In genomic region chr15:67103021-67103420, GRCh38 we compare ENCODE assay signal across 22 cellular contexts. TPM values are rescaled to one million over a fixed set of nuclear protein-coding genes. Genes with fewer than 3 reads are reported as not detected.
A peak's percentile ranks its signal among the peaks of the same experiment; 100 is the strongest.
DNase-seq lines count a peak whose midpoint lies in the region; ATAC-seq and TF ChIP-seq lines count a peak whose summit lies in the region.
"Had no signal": no experiment of that assay in that cellular context is flagged by ENCODE, and none has a peak within 500 bp of the region (broad histone marks: within the 10 kb centered on the region; RNA-seq: fewer than 3 reads in every experiment).

No MANE protein-coding gene starts in this region.

- TF ChIP-seq CTCF in breast epithelium (IDR thresholded peaks at IDR 0.05) (no peak), mammary epithelial cell (conservative IDR thresholded peaks at IDR 0.05 in 1 of 2, IDR thresholded peaks at IDR 0.05 in 1 of 2; ENCODE audit: extremely low read depth in 1 of 2, insufficient read depth in 1 of 2, low read depth in 1 of 2, low read length in 2 of 2) (no peak), OCI-LY7 (conservative IDR thresholded peaks at IDR 0.05; ENCODE audit: low read length) (no peak), esophagus squamous epithelium (IDR thresholded peaks at IDR 0.05) (no peak), type B pancreatic cell (conservative IDR thresholded peaks at IDR 0.05) (no peak)

- peaks cover 78% of the 10 kb centered on the region for H3K79me2 ChIP-seq in mammary epithelial cell (ENCODE audit: insufficient read depth, low read length)
- H3K79me2 ChIP-seq in OCI-LY7 (ENCODE audit: insufficient read depth, low read depth, low read length): peaks cover 77% of the 10 kb centered on the region

- BruUV-seq in mammary epithelial cell (replicated peaks; lab: Mats Ljungman, UMichigan) (no TSS peak), OCI-LY7 (replicated peaks; lab: Mats Ljungman, UMichigan) (no TSS peak)

- H3K36me3 ChIP-seq in breast epithelium: no peaks in the 10 kb centered on the region
- no peaks in the 10 kb centered on the region for H3K36me3 ChIP-seq in mammary epithelial cell (ENCODE audit: insufficient read depth, low read length)
- H3K36me3 ChIP-seq in OCI-LY7 (ENCODE audit: insufficient read depth, low read length): peaks cover 40% of the 10 kb centered on the region; the same call in 1 of the 2 replicates
- H3K36me3 ChIP-seq in esophagus squamous epithelium: no peaks in the 10 kb centered on the region
- H3K36me3 ChIP-seq: lower lobe of right lung, prostate gland, tibial nerve had no signal

- H3K27ac Mint-ChIP-seq in type B pancreatic cell: peak overlapping the region; percentile 48
- H3K27ac Mint-ChIP-seq: dendritic cell treated with granulocyte-macrophage colony-stimulating factor and Interleukin-4, amounts not matched to agents 40 ng/mL and 50 ng/mL, for 4 days had no signal

- ATAC-seq in GM18505 (IDR thresholded peaks at IDR 0.05; ENCODE audit: unreplicated experiment): no peak
- ATAC-seq: lower lobe of right lung had no signal

- no peak overlapping the region for H3K4me3 ChIP-seq in breast epithelium
- no peak overlapping the region for H3K4me3 ChIP-seq in mammary epithelial cell (replicated peaks in 1 of 3; ENCODE audit: insufficient read depth in 1 of 3, low read depth in 2 of 3, low read length in 3 of 3)
- H3K4me3 ChIP-seq in OCI-LY7 (ENCODE audit: low read depth, low read length, poor library complexity, severe bottlenecking): no peak overlapping the region
- H3K4me3 ChIP-seq in esophagus squamous epithelium: no peak overlapping the region
- H3K4me3 ChIP-seq: lower lobe of right lung, prostate gland, tibial nerve had no signal

- H2AFZ ChIP-seq in mammary epithelial cell (ENCODE audit: low read depth, low read length) (no peak overlapping the region), OCI-LY7 (ENCODE audit: low read length) (no peak overlapping the region)

- H3K9me3 ChIP-seq in breast epithelium: no peaks in the 10 kb centered on the region
- no peaks in the 10 kb centered on the region for H3K9me3 ChIP-seq in mammary epithelial cell (replicated peaks; ENCODE audit: insufficient read depth, low read length)
- no peaks in the 10 kb centered on the region for H3K9me3 ChIP-seq in OCI-LY7 (ENCODE audit: low read length)
- H3K9me3 ChIP-seq in esophagus squamous epithelium: no peaks in the 10 kb centered on the region
- H3K9me3 ChIP-seq: lower lobe of right lung, prostate gland, tibial nerve had no signal

- H3K9ac ChIP-seq in mammary epithelial cell (ENCODE audit: insufficient read depth, low read length): no peak overlapping the region

- no peak overlapping the region for H3K4me3 Mint-ChIP-seq in type B pancreatic cell
- H3K4me3 Mint-ChIP-seq: dendritic cell treated with granulocyte-macrophage colony-stimulating factor and Interleukin-4, amounts not matched to agents 40 ng/mL and 50 ng/mL, for 4 days had no signal

- intact Hi-C loops in breast epithelium (cut with DNase I; ENCODE audit: low total_unique reads) (no loop called here), mammary epithelial cell (cut with micrococcal nuclease) (no loop called here), OCI-LY7 (cut with micrococcal nuclease; ENCODE audit: unreplicated experiment) (no loop called here), esophagus squamous epithelium (cut with DNase I) (no loop called here)

- H3K27me3 ChIP-seq in breast epithelium (no peaks in the 10 kb centered on the region), mammary epithelial cell (ENCODE audit: insufficient read depth, low read length) (no peaks in the 10 kb centered on the region), esophagus squamous epithelium (no peaks in the 10 kb centered on the region)
- H3K27me3 ChIP-seq: tibial nerve had no signal

- no peaks in the 10 kb centered on the region for H3K9me3 Mint-ChIP-seq in type B pancreatic cell
- H3K9me3 Mint-ChIP-seq: activated naive CD4-positive, alpha-beta T cell treated with anti-CD3 and anti-CD28 coated beads, Interleukin-2, amount 50 U/mL, for 24 hours; CD8-positive, alpha-beta T cell; dendritic cell treated with granulocyte-macrophage colony-stimulating factor and Interleukin-4, amounts not matched to agents 40 ng/mL and 50 ng/mL, for 4 days; immature natural killer cell; naive thymus-derived CD8-positive, alpha-beta T cell had no signal

- dilution Hi-C loops in mammary epithelial cell (cut with HindIII; ENCODE audit: low sequenced_read_pairs): no loop called here

- POLR2A ChIA-PET in OCI-LY7 (lab: Charles Lee): interaction anchor here (0.6 to 4.1 kb wide), 6 partner anchors 8 to 1088 kb away, joined by 3 to 29 read pairs (median 4); no protein-coding TSS in a partner anchor

- H3K4me1 ChIP-seq in breast epithelium: peaks cover 12 to 35% of the 10 kb centered on the region in 2 donors
- peaks cover 61% of the 10 kb centered on the region for H3K4me1 ChIP-seq in mammary epithelial cell (ENCODE audit: insufficient read depth, low read length)
- H3K4me1 ChIP-seq in OCI-LY7 (ENCODE audit: insufficient read depth, low read length, poor library complexity, severe bottlenecking): peaks cover 99% of the 10 kb centered on the region
- H3K4me1 ChIP-seq in esophagus squamous epithelium: peaks cover 76 to 100% (median 84%) of the 10 kb centered on the region in 3 donors

- no peaks in the 10 kb centered on the region for H3K27me3 Mint-ChIP-seq in type B pancreatic cell
- H3K27me3 Mint-ChIP-seq: activated naive CD4-positive, alpha-beta T cell treated with anti-CD3 and anti-CD28 coated beads, Interleukin-2, amount 50 U/mL, for 24 hours; naive thymus-derived CD8-positive, alpha-beta T cell had no signal

- no peak for TF ChIP-seq POLR2A in breast epithelium (IDR thresholded peaks at IDR 0.05)
- no peak for TF ChIP-seq POLR2A in esophagus squamous epithelium (IDR thresholded peaks at IDR 0.05)
- no peak for TF ChIP-seq POLR2A in GM18505 (IDR thresholded peaks at IDR 0.05; ENCODE audit: borderline replicate concordance, extremely low read depth, insufficient read depth, insufficient read length)

- H3K36me3 Mint-ChIP-seq in type B pancreatic cell: peaks cover 2% of the 10 kb centered on the region
- H3K36me3 Mint-ChIP-seq: CD8-positive, alpha-beta T cell; naive thymus-derived CD8-positive, alpha-beta T cell had no signal

- peak overlapping the region; percentile 17 to 93 for H3K27ac ChIP-seq in breast epithelium
- H3K27ac ChIP-seq in mammary epithelial cell (ENCODE audit: insufficient read depth, low read depth, low read length): no peak overlapping the region
- H3K27ac ChIP-seq in OCI-LY7 (ENCODE audit: low read depth, low read length, poor library complexity, severe bottlenecking): no peak overlapping the region
- peak overlapping the region; percentile 90 to 96 (median 94) for H3K27ac ChIP-seq in esophagus squamous epithelium
- H3K27ac ChIP-seq: lower lobe of right lung, prostate gland had no signal

- peaks cover 61% of the 10 kb centered on the region for H3K4me1 Mint-ChIP-seq in type B pancreatic cell (ENCODE audit: unreplicated experiment)

- H3K4me2 ChIP-seq in mammary epithelial cell (ENCODE audit: insufficient read depth, low read depth, low read length) (no peak overlapping the region), OCI-LY7 (ENCODE audit: low read length) (peak overlapping the region; percentile 94)

- CTCF ChIA-PET in mammary epithelial cell (lab: Charles Lee; ENCODE audit: low non-redundant PET): no interaction called here
- CTCF ChIA-PET in OCI-LY7 (lab: Charles Lee; ENCODE audit: unreplicated experiment): interaction anchor here (1.0 kb wide), 1 partner anchor 17 kb away, joined by 3 read pairs; no protein-coding TSS in a partner anchor

- WGBS in mammary epithelial cell (ENCODE audit: low coverage, missing lambda C conversion rate): 98% methylated on average over 4 of the region's 4 CpGs
- 88 to 93% methylated on average over 4 of the region's 4 CpGs for WGBS in esophagus squamous epithelium, 2 donors

- no peaks in the 10 kb centered on the region for H4K20me1 ChIP-seq in mammary epithelial cell (ENCODE audit: insufficient read depth, low read length)
- no peaks in the 10 kb centered on the region for H4K20me1 ChIP-seq in OCI-LY7 (ENCODE audit: insufficient read depth, low read length)

- DNase-seq in breast epithelium (ENCODE audit: low spot score in 2 of 2) (no peak), mammary epithelial cell (no peak), OCI-LY7 (ENCODE audit: low spot score) (no peak), esophagus squamous epithelium (lab: John Stamatoyannopoulos, UW) (no peak), type B pancreatic cell (ENCODE audit: extremely low spot score, unreplicated experiment) (no peak), DMS114 treated with DMSO at 0.1 percent for 48 hours (lab: John Stamatoyannopoulos, UW; ENCODE audit: unreplicated experiment) (no peak), GF-D8 (lab: John Stamatoyannopoulos, UW) (no peak)
- DNase-seq: activated CD4-positive, alpha-beta T cell treated with anti-CD3 and anti-CD28 coated beads, Interleukin-2, amount 50 U/mL, for 48 hours; CD8-positive, alpha-beta T cell; EL; glutamatergic neuron; lower lobe of right lung; NCI-H2081; NCI-H524 treated with DMSO at 0.1 percent for 48 hours; OCI-M1 had no signal

- no peaks in the 10 kb centered on the region for H3K9me2 ChIP-seq in OCI-LY7 (ENCODE audit: insufficient read depth, low read length)

- in situ Hi-C loops in mammary epithelial cell (cut with MboI; ENCODE audit: low sequenced_read_pairs in 2 of 2): no loop called here

RNA-seq across cellular contexts. Expression of gene SMAD3, which starts 37.6 kb away (rescaled TPM):
- total RNA-seq in breast epithelium (10 to 100 TPM; 22.5 to 44.6 (median 33.4) TPM), mammary epithelial cell (10 to 100 TPM in 1 of 2 donors, 1 to 10 TPM in 1; 8.7 to 41.0 TPM), OCI-LY7 (2022) (77.8 and 84.5 TPM in 2 replicates), esophagus squamous epithelium (100 to 1,000 TPM in 2 of 4 donors, 10 to 100 TPM in 2; 70.8 to 134 (median 105) TPM), type B pancreatic cell (ENCODE audit: low replicate concordance) (52.0 and 59.0 TPM in 2 replicates)
- polyA plus RNA-seq in mammary epithelial cell: 29.2 TPM
- polyA minus RNA-seq in mammary epithelial cell: 60.6 TPM
- total RNA-seq in OCI-LY7 (2014; rRNA removed; shearing (Covaris generic)): 32.8 and 41.2 TPM in 2 replicates

Comparison
In these comparisons a context has a peak if more than half of its experiments do, and no peak if none do; other contexts are left out.
1. H3K27ac ChIP-seq: peak in breast epithelium (2 of 2) and esophagus squamous epithelium (4 of 4); none in mammary epithelial cell (single experiment) and OCI-LY7 (single experiment).